ENCODE assay signal across 9 cellular contexts in genomic region chr11:18329196-18329870, GRCh38. TPM values are rescaled to one million over a fixed set of nuclear protein-coding genes. Genes with fewer than 3 reads are reported as not detected.
A peak's percentile ranks its signal among the peaks of the same experiment; 100 is the strongest.
DNase-seq lines count a peak whose midpoint lies in the region; ATAC-seq, FAIRE-seq and TF ChIP-seq lines count a peak whose summit lies in the region.
"Had no signal": no experiment of that assay in that cellular context is flagged by ENCODE, and none has a peak within 500 bp of the region (broad histone marks: within the 10 kb centered on the region; RNA-seq: fewer than 3 reads in every experiment).

No MANE protein-coding gene starts in this region.

- peaks cover 2 to 6% of the 10 kb centered on the region in 2 donors for H3K4me1 ChIP-seq in small intestine (ENCODE audit: control insufficient read depth in 2 of 2, insufficient read depth in 1 of 2, low read depth in 1 of 2, low read length in 1 of 2)

- WGBS in small intestine, 3 donors, result 55 to 67% (median 60%) methylated on average over 5 of the region's 5 CpGs

- DNase-seq in activated CD4-positive, alpha-beta T cell treated with anti-CD3 and anti-CD28 coated beads for 36 hours, result no peak
- no peak for DNase-seq in activated CD4-positive, alpha-beta T cell treated with anti-CD3 and anti-CD28 coated beads, Interleukin-2, amount 50 U/mL, for 4 hours
- DNase-seq in activated CD4-positive, alpha-beta memory T cell treated with anti-CD3 and anti-CD28 coated beads for 36 hours, result no peak
- peak; percentile 45 for DNase-seq in small intestine
- no peak for DNase-seq in T-helper 9 cell
- no peak for DNase-seq in NCI-H2081 (lab: John Stamatoyannopoulos, UW)
- no peak for DNase-seq in foreskin fibroblast
- DNase-seq: stomach had no signal

- H3K4me3 Mint-ChIP-seq in activated CD4-positive, alpha-beta T cell treated with anti-CD3 and anti-CD28 coated beads for 36 hours, result peak overlapping the region; percentile 0
- H3K4me3 Mint-ChIP-seq in activated CD4-positive, alpha-beta memory T cell treated with anti-CD3 and anti-CD28 coated beads for 36 hours, result no peak overlapping the region

- CTCF ChIA-PET in activated CD4-positive, alpha-beta T cell treated with anti-CD3 and anti-CD28 coated beads for 36 hours (lab: Charles Lee), result interaction anchor here (1.0 kb wide), 1 partner anchor 44 kb away, joined by 3 read pairs; no protein-coding TSS in a partner anchor
- CTCF ChIA-PET in activated CD4-positive, alpha-beta memory T cell treated with anti-CD3 and anti-CD28 coated beads for 36 hours (lab: Charles Lee), result no interaction called here

- H3K4me3 ChIP-seq in small intestine (ENCODE audit: low read depth in 1 of 2, low read length in 2 of 2) (no peak overlapping the region), foreskin fibroblast (ENCODE audit: low read depth in 1 of 2, low read length in 2 of 2) (no peak overlapping the region)
- H3K4me3 ChIP-seq: stomach had no signal

- POLR2A ChIA-PET in activated CD4-positive, alpha-beta T cell treated with anti-CD3 and anti-CD28 coated beads for 36 hours (lab: Charles Lee), result no interaction called here
- POLR2A ChIA-PET in activated CD4-positive, alpha-beta memory T cell treated with anti-CD3 and anti-CD28 coated beads for 36 hours (lab: Charles Lee), result no interaction called here

- peak overlapping the region in 1 of 2 donors; percentile 21 for H3K27ac ChIP-seq in small intestine (ENCODE audit: low read depth in 1 of 2, low read length in 1 of 2)

- H3K36me3 Mint-ChIP-seq in activated CD4-positive, alpha-beta T cell treated with anti-CD3 and anti-CD28 coated beads for 36 hours (ENCODE audit: low read depth), result peaks cover 56% of the 10 kb centered on the region
- H3K36me3 Mint-ChIP-seq in activated CD4-positive, alpha-beta memory T cell treated with anti-CD3 and anti-CD28 coated beads for 36 hours, result peaks cover 42% of the 10 kb centered on the region

- H3K27ac Mint-ChIP-seq in activated CD4-positive, alpha-beta T cell treated with anti-CD3 and anti-CD28 coated beads for 36 hours, result peak overlapping the region; percentile 52
- H3K27ac Mint-ChIP-seq in activated CD4-positive, alpha-beta memory T cell treated with anti-CD3 and anti-CD28 coated beads for 36 hours, result peak overlapping the region; percentile 67

- H3K27me3 Mint-ChIP-seq in activated CD4-positive, alpha-beta T cell treated with anti-CD3 and anti-CD28 coated beads for 36 hours, result no peaks in the 10 kb centered on the region
- H3K27me3 Mint-ChIP-seq in activated CD4-positive, alpha-beta memory T cell treated with anti-CD3 and anti-CD28 coated beads for 36 hours, result no peaks in the 10 kb centered on the region

- H3K4me1 Mint-ChIP-seq in activated CD4-positive, alpha-beta T cell treated with anti-CD3 and anti-CD28 coated beads for 36 hours, result peaks cover 60% of the 10 kb centered on the region
- peaks cover 67% of the 10 kb centered on the region for H3K4me1 Mint-ChIP-seq in activated CD4-positive, alpha-beta memory T cell treated with anti-CD3 and anti-CD28 coated beads for 36 hours (ENCODE audit: low read depth)

- H3K36me3 ChIP-seq in small intestine (ENCODE audit: control insufficient read depth in 2 of 2, insufficient read depth in 2 of 2, low read length in 2 of 2), result peaks cover 0 to 15% of the 10 kb centered on the region in 2 donors

- intact Hi-C loops in activated CD4-positive, alpha-beta T cell treated with anti-CD3 and anti-CD28 coated beads for 36 hours (cut with DNase I, micrococcal nuclease), result loop anchor here in 1 of 2 experiments (10.0 kb wide), 1 partner anchor 785 kb away; the partner anchor contains the start of gene ZDHHC13
- intact Hi-C loops in activated CD4-positive, alpha-beta memory T cell treated with anti-CD3 and anti-CD28 coated beads for 36 hours (cut with micrococcal nuclease), result no loop called here

- no peaks in the 10 kb centered on the region for H3K9me3 Mint-ChIP-seq in activated CD4-positive, alpha-beta T cell treated with anti-CD3 and anti-CD28 coated beads for 36 hours (ENCODE audit: low read depth)
- no peaks in the 10 kb centered on the region for H3K9me3 Mint-ChIP-seq in activated CD4-positive, alpha-beta memory T cell treated with anti-CD3 and anti-CD28 coated beads for 36 hours

- H3K9me3 ChIP-seq in small intestine (ENCODE audit: control insufficient read depth, low read depth), result no peaks in the 10 kb centered on the region
- H3K9me3 ChIP-seq: stomach had no signal

- TF ChIP-seq CTCF in foreskin fibroblast (IDR thresholded peaks at IDR 0.05; ENCODE audit: low read depth, low read length), result no peak

- ATAC-seq in activated CD4-positive, alpha-beta T cell treated with anti-CD3 and anti-CD28 coated beads for 36 hours, result peak; percentile 75
- ATAC-seq in HG02885 (IDR thresholded peaks at IDR 0.05; ENCODE audit: poor library complexity, unreplicated experiment), result peak; percentile 68

- FAIRE-seq in small intestine (lab: Jason Lieb, UNC), result no peak

- no peaks in the 10 kb centered on the region for H3K27me3 ChIP-seq in small intestine (ENCODE audit: control insufficient read depth in 2 of 2, insufficient read depth in 2 of 2, low read length in 2 of 2)
- H3K27me3 ChIP-seq: stomach had no signal

RNA-seq across cellular contexts. Expression of gene GTF2H1, which starts 7.0 kb away (rescaled TPM):
- total RNA-seq in activated CD4-positive, alpha-beta T cell treated with anti-CD3 and anti-CD28 coated beads for 36 hours, result 10 to 100 TPM; 48.2 to 57.9 TPM
- 10 to 100 TPM; 37.3 to 39.5 TPM for total RNA-seq in activated CD4-positive, alpha-beta memory T cell treated with anti-CD3 and anti-CD28 coated beads for 36 hours
- 10 to 100 TPM; 23.1 to 28.9 (median 25.7) TPM for polyA plus RNA-seq in small intestine

RNA-seq across cellular contexts. Expression of gene HPS5, which starts 7.4 kb away (rescaled TPM):
- 10 to 100 TPM; 14.3 to 16.1 TPM for total RNA-seq in activated CD4-positive, alpha-beta T cell treated with anti-CD3 and anti-CD28 coated beads for 36 hours
- 10 to 100 TPM; 19.9 to 20.9 TPM for total RNA-seq in activated CD4-positive, alpha-beta memory T cell treated with anti-CD3 and anti-CD28 coated beads for 36 hours
- polyA plus RNA-seq in small intestine, result 10 to 100 TPM in 2 of 3 donors, 1 to 10 TPM in 1; 9.0 to 25.0 (median 11.6) TPM
